14 cellular contexts compared by ENCODE assay signal in genomic region chr1:170170513-170170912, GRCh38. TPM values are rescaled to one million over a fixed set of nuclear protein-coding genes. Genes with fewer than 3 reads are reported as not detected.
"Had no signal": no experiment of that assay in that cellular context is flagged by ENCODE, and none has a peak within 500 bp of the region (broad histone marks: within the 10 kb centered on the region; RNA-seq: fewer than 3 reads in every experiment).

No MANE protein-coding gene starts in this region.

RNA-seq across cellular contexts. Expression of gene NTMT2, which starts 24.8 kb away (rescaled TPM):
- total RNA-seq: stomach, subcutaneous adipose tissue, suprapubic skin, thoracic aorta, thyroid gland, tibial nerve, transverse colon, upper lobe of left lung, upper lobe of right lung, ureter, uterus, vagina had no signal
- polyA plus RNA-seq: stomach, thymus, urinary bladder had no signal
